1 cellular context compared by ENCODE assay signal in the genomic region with DNA sequence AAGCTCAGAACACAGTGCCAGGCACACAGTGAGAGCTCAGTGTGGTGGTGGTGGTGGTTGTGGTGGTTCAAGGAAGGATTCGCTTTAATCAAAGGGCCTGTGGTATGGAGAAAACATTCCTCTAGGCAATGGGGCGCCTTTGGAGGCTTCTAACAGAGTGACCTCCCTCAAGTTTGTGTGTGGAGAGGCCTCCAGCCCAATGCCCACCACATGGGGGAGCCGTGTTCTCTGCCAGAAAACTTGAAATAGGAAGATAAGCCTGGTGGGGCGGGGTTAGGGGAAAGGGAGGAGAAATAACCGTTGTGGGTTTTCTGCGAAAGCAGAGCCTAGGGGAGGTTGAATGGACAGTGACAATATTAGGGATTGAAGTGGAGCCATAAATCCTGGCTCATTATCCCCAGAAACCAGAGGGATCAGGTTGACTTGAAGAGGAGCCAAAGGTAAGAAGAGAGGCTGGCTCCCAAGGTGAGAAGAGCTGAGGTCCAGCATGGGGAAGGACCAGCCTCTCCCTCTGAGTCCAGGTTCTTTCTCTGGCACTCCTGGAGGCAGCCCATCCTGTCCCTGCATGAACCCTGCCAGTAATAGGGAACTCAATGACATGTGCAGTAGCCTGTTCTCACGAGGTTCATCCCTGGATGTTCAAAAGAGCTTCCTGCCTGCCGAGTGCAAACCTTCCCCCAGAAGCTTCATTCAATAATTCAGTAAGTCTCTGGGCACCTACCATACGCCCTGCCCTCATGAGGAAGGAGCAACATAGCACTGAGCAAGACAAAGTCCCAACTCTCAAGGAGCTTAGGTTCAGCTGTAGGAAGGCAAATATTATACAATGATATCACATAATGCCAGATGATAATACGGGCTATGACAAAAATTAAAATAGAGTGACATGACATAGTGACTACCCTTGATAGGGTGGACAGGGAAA.
TF ChIP-seq lines count a peak whose summit lies in the region.

No MANE protein-coding gene starts in this region.

TF ChIP-seq in HepG2, 621 proteins besides CTCF, POLR2A, EP300 and RAD21 (continued from another document and continues in another):
- TF ChIP-seq NFAT5 (CRISPR knock-in tag; IDR thresholded peaks at IDR 0.05), result no peak
- TF ChIP-seq, protein P1, sequence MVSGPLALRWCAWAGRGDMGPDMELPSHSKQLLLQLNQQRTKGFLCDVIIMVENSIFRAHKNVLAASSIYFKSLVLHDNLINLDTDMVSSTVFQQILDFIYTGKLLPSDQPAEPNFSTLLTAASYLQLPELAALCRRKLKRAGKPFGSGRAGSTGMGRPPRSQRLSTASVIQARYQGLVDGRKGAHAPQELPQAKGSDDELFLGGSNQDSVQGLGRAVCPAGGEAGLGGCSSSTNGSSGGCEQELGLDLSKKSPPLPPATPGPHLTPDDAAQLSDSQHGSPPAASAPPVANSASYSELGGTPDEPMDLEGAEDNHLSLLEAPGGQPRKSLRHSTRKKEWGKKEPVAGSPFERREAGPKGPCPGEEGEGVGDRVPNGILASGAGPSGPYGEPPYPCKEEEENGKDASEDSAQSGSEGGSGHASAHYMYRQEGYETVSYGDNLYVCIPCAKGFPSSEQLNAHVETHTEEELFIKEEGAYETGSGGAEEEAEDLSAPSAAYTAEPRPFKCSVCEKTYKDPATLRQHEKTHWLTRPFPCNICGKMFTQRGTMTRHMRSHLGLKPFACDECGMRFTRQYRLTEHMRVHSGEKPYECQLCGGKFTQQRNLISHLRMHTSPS (CRISPR knock-in tag; IDR thresholded peaks at IDR 0.05; ENCODE audit: low read depth), result no peak
- no peak for TF ChIP-seq ZNF512 (CRISPR knock-in tag; IDR thresholded peaks at IDR 0.05)
- TF ChIP-seq AHR (CRISPR knock-in tag; IDR thresholded peaks at IDR 0.05), result no peak
- TF ChIP-seq KAT8 (CRISPR knock-in tag; IDR thresholded peaks at IDR 0.05), result peak; percentile 48; the same call in 1 of the 2 replicates
- TF ChIP-seq PREB (CRISPR knock-in tag; IDR thresholded peaks at IDR 0.05), result no peak
- no peak for TF ChIP-seq ZNF280B (CRISPR knock-in tag; IDR thresholded peaks at IDR 0.05; ENCODE audit: borderline replicate concordance)
- TF ChIP-seq ZNF891 (CRISPR knock-in tag; IDR thresholded peaks at IDR 0.05), result 0 out of 2 replicates have a peak, but pooled peaks have one; percentile 23
- TF ChIP-seq CENPX (CRISPR knock-in tag; IDR thresholded peaks at IDR 0.05), result 0 out of 2 replicates have a peak, but pooled peaks have one; percentile 8
- TF ChIP-seq ZMYM4 (CRISPR knock-in tag; IDR thresholded peaks at IDR 0.05), result peak; percentile 36; the same call in 1 of the 2 replicates
- TF ChIP-seq ZNF484 (CRISPR knock-in tag; IDR thresholded peaks at IDR 0.05; ENCODE audit: borderline replicate concordance, low read depth), result no peak
- no peak for TF ChIP-seq PAX8 (CRISPR knock-in tag; IDR thresholded peaks at IDR 0.05; ENCODE audit: borderline replicate concordance)
- TF ChIP-seq DR1 (CRISPR knock-in tag; IDR thresholded peaks at IDR 0.05), result no peak
- no peak for TF ChIP-seq ZBTB7A (CRISPR knock-in tag; IDR thresholded peaks at IDR 0.05)
- TF ChIP-seq MTA1 (CRISPR knock-in tag; IDR thresholded peaks at IDR 0.05; ENCODE audit: borderline replicate concordance), result no peak
- TF ChIP-seq BRD4 (CRISPR knock-in tag; IDR thresholded peaks at IDR 0.05), result no peak
- TF ChIP-seq ZNF318 (CRISPR knock-in tag; IDR thresholded peaks at IDR 0.05), result no peak
- no peak for TF ChIP-seq SCMH1 (CRISPR knock-in tag; IDR thresholded peaks at IDR 0.05; ENCODE audit: borderline replicate concordance)
- TF ChIP-seq, protein P2, sequence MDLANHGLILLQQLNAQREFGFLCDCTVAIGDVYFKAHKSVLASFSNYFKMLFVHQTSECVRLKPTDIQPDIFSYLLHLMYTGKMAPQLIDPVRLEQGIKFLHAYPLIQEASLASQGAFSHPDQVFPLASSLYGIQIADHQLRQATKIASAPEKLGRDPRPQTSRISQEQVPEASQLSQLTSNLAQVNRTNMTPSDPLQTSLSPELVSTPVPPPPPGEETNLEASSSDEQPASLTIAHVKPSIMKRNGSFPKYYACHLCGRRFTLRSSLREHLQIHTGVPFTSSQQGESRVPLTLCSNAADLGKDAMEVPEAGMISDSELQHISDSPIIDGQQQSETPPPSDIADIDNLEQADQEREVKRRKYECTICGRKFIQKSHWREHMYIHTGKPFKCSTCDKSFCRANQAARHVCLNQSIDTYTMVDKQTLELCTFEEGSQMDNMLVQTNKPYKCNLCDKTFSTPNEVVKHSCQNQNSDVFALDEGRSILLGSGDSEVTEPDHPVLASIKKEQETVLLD (CRISPR knock-in tag; IDR thresholded peaks at IDR 0.05; ENCODE audit: low read depth), result no peak
- no peak for TF ChIP-seq ZNF235 (CRISPR knock-in tag; IDR thresholded peaks at IDR 0.05; ENCODE audit: borderline replicate concordance)
- TF ChIP-seq ZBTB43 (CRISPR knock-in tag; conservative IDR thresholded peaks at IDR 0.05), result no peak
- no peak for TF ChIP-seq ZNF260 (CRISPR knock-in tag; IDR thresholded peaks at IDR 0.05; ENCODE audit: borderline replicate concordance, low read depth)
- TF ChIP-seq PCBP1 (IDR thresholded peaks at IDR 0.05; ENCODE audit: borderline replicate concordance, low read depth, low read length), result no peak
- TF ChIP-seq CENPT (CRISPR knock-in tag; IDR thresholded peaks at IDR 0.05; ENCODE audit: low read depth), result 0 out of 2 replicates have a peak, but pooled peaks have one; percentile 38
- TF ChIP-seq RFXANK (CRISPR knock-in tag; IDR thresholded peaks at IDR 0.05), result no peak
- TF ChIP-seq ZNF256 (CRISPR knock-in tag; conservative IDR thresholded peaks at IDR 0.05), result no peak
- TF ChIP-seq ZNF333 (CRISPR knock-in tag; IDR thresholded peaks at IDR 0.05; ENCODE audit: borderline replicate concordance), result no peak
